9 cellular contexts compared by ENCODE assay signal in genomic region chr1:20590313-20590777, GRCh38. TPM values are rescaled to one million over a fixed set of nuclear protein-coding genes. Genes with fewer than 3 reads are reported as not detected.
DNase-seq lines count a peak whose midpoint lies in the region; ATAC-seq and TF ChIP-seq lines count a peak whose summit lies in the region.
"Had no signal": no experiment of that assay in that cellular context is flagged by ENCODE, and none has a peak within 500 bp of the region (broad histone marks: within the 10 kb centered on the region; RNA-seq: fewer than 3 reads in every experiment).

No MANE protein-coding gene starts in this region.

- H3K36me3 ChIP-seq in adipocyte (ENCODE audit: control insufficient read depth, insufficient read depth, low read length, severe bottlenecking) (no peaks in the 10 kb centered on the region), hepatocyte (replicated peaks; ENCODE audit: insufficient read depth, low read depth) (no peaks in the 10 kb centered on the region), suprapubic skin (no peaks in the 10 kb centered on the region)

- TF ChIP-seq EP300 in suprapubic skin (IDR thresholded peaks at IDR 0.05) = no peak

- TF ChIP-seq POLR2A in suprapubic skin (IDR thresholded peaks at IDR 0.05) = no peak

- DNase-seq in Jurkat, Clone E6-1 (ENCODE audit: low read depth, low spot score) = peak; percentile 6
- DNase-seq in adipocyte (ENCODE audit: low read depth) (no peak), hepatocyte (ENCODE audit: low spot score) (peak; percentile 31), suprapubic skin (ENCODE audit: low spot score in 2 of 2) (peak in 1 of 2 donors; percentile 72), SW 1271 (lab: John Stamatoyannopoulos, UW) (no peak), LoVo (ENCODE audit: low spot score) (no peak)
- DNase-seq: effector CD8-positive, alpha-beta T cell; NCI-H1694 had no signal

- H3K9me3 ChIP-seq in adipocyte (ENCODE audit: control insufficient read depth, low read length) (no peaks in the 10 kb centered on the region), hepatocyte (ENCODE audit: low read depth) (no peaks in the 10 kb centered on the region), suprapubic skin (no peaks in the 10 kb centered on the region)

- H3K27ac ChIP-seq in hepatocyte (no peak overlapping the region), suprapubic skin (peak overlapping the region; percentile 77)

- peak overlapping the region; percentile 50 for H3K9ac ChIP-seq in adipocyte (ENCODE audit: low read length)

- H3K27me3 ChIP-seq in adipocyte (replicated peaks; ENCODE audit: control insufficient read depth, insufficient read depth, low read length) (no peaks in the 10 kb centered on the region), hepatocyte (peaks cover 9% of the 10 kb centered on the region), suprapubic skin (peaks cover 38% of the 10 kb centered on the region)

- no peaks in the 10 kb centered on the region for H3K79me2 ChIP-seq in hepatocyte

- peak overlapping the region; percentile 72 for H3K4me2 ChIP-seq in hepatocyte

- 41% methylated on average over 7 of the region's 7 CpGs for WGBS in hepatocyte (ENCODE audit: low lambda C conversion rate, missing lambda C conversion rate)
- WGBS in suprapubic skin = 33% methylated on average over 7 of the region's 7 CpGs

- no peaks in the 10 kb centered on the region for H4K20me1 ChIP-seq in hepatocyte (ENCODE audit: insufficient read depth, poor library complexity, severe bottlenecking)

- H3K9me2 ChIP-seq in hepatocyte (replicated peaks; ENCODE audit: insufficient read depth) = no peaks in the 10 kb centered on the region

- H3K4me1 ChIP-seq in adipocyte (ENCODE audit: control insufficient read depth, insufficient read depth, low read length) (peaks cover 39% of the 10 kb centered on the region), hepatocyte (ENCODE audit: insufficient read depth) (peaks cover 20% of the 10 kb centered on the region), suprapubic skin (peaks cover 25% of the 10 kb centered on the region)

- no peak overlapping the region for H2AFZ ChIP-seq in hepatocyte

- TF ChIP-seq CTCF in hepatocyte (IDR thresholded peaks at IDR 0.05; ENCODE audit: poor library complexity) (no peak), suprapubic skin (IDR thresholded peaks at IDR 0.05) (no peak)

- no peak for ATAC-seq in HG03175 (IDR thresholded peaks at IDR 0.05; ENCODE audit: unreplicated experiment)

- H3K4me3 ChIP-seq in Jurkat, Clone E6-1 (ENCODE audit: low read length) = no peak overlapping the region
- H3K4me3 ChIP-seq in adipocyte (ENCODE audit: low read length) = peak overlapping the region; percentile 64
- no peak overlapping the region for H3K4me3 ChIP-seq in hepatocyte
- H3K4me3 ChIP-seq in suprapubic skin = peak overlapping the region; percentile 34

RNA-seq across cellular contexts. Expression of gene CDA, which starts 1.4 kb away (rescaled TPM):
- not detected for polyA plus RNA-seq in Jurkat, Clone E6-1 (2012; ENCODE audit: insufficient read depth, insufficient read length)
- total RNA-seq in hepatocyte (2.1 and 3.2 TPM in 2 replicates), suprapubic skin (10 to 100 TPM; 13.1 to 24.2 (median 15.7) TPM)
- polyA plus RNA-seq in hepatocyte = 2.1 and 3.8 TPM in 2 replicates

RNA-seq across cellular contexts. Expression of gene FAM43B, which starts 38.0 kb away (rescaled TPM):
- not detected for polyA plus RNA-seq in Jurkat, Clone E6-1 (2012; ENCODE audit: insufficient read depth, insufficient read length)
- 0.10 and 0.28 TPM in 2 replicates for total RNA-seq in hepatocyte
- 0.81 and 1.3 TPM in 2 replicates for polyA plus RNA-seq in hepatocyte
- under 1 TPM in 2 of 4 donors, not detected in 2; 0.21 to 0.38 TPM for total RNA-seq in suprapubic skin

RNA-seq across cellular contexts. Expression of gene PINK1, which starts 42.9 kb away (rescaled TPM):
- polyA plus RNA-seq in Jurkat, Clone E6-1 (2012; ENCODE audit: insufficient read depth, insufficient read length) = 28.5 TPM
- total RNA-seq in hepatocyte (60.5 and 73.2 TPM in 2 replicates), suprapubic skin (100 to 1,000 TPM in 2 of 4 donors, 10 to 100 TPM in 2; 91.9 to 116 (median 98.0) TPM)
- 84.1 and 96.4 TPM in 2 replicates for polyA plus RNA-seq in hepatocyte

Comparison
In these comparisons a context has a peak if more than half of its experiments do, and no peak if none do; other contexts are left out.
1. DNase-seq: peak in Jurkat, Clone E6-1 (single experiment) and hepatocyte (single experiment); none in adipocyte (single experiment), SW 1271 (0 of 2) and LoVo (single experiment).
2. H3K4me3 ChIP-seq: peak in adipocyte (single experiment) and suprapubic skin (single experiment); none in Jurkat, Clone E6-1 (single experiment) and hepatocyte (single experiment).